ENCODE assay signal across 27 cellular contexts in genomic region chr9:29656641-29657406, GRCh38.
DNase-seq lines count a peak whose midpoint lies in the region; ATAC-seq, FAIRE-seq and TF ChIP-seq lines count a peak whose summit lies in the region.
"Had no signal": no experiment of that assay in that cellular context is flagged by ENCODE, and none has a peak within 500 bp of the region (broad histone marks: within the 10 kb centered on the region; RNA-seq: fewer than 3 reads in every experiment).

No MANE protein-coding gene starts in this region.

- no peaks in the 10 kb centered on the region for H3K4me1 ChIP-seq in right atrium auricular region
- H3K4me1 ChIP-seq in pancreas, result no peaks in the 10 kb centered on the region
- H3K4me1 ChIP-seq in esophagus muscularis mucosa, result no peaks in the 10 kb centered on the region
- H3K4me1 ChIP-seq: A549; BLaER1 treated with 17β-estradiol and CSF1 and Interleukin-3, amounts not matched to agents 10 nM and 100 nM had no signal

- H3K27me3 ChIP-seq in right atrium auricular region (no peaks in the 10 kb centered on the region), pancreas (no peaks in the 10 kb centered on the region), esophagus muscularis mucosa (no peaks in the 10 kb centered on the region)
- H3K27me3 ChIP-seq: BLaER1 treated with 17β-estradiol and CSF1 and Interleukin-3, amounts not matched to agents 10 nM and 100 nM had no signal

- no peaks in the 10 kb centered on the region for H3K27me3 Mint-ChIP-seq in activated naive CD8-positive, alpha-beta T cell treated with anti-CD3 and anti-CD28 coated beads for 36 hours
- H3K27me3 Mint-ChIP-seq: B cell; CD4-positive, alpha-beta T cell had no signal

- TF ChIP-seq POLR2A in esophagus muscularis mucosa (IDR thresholded peaks at IDR 0.05; ENCODE audit: low read depth), result no peak

- peaks cover 9% of the 10 kb centered on the region for H3K9me3 Mint-ChIP-seq in activated naive CD8-positive, alpha-beta T cell treated with anti-CD3 and anti-CD28 coated beads for 36 hours
- H3K9me3 Mint-ChIP-seq: CD8-positive, alpha-beta T cell had no signal

- H3K4me3 Mint-ChIP-seq in activated naive CD8-positive, alpha-beta T cell treated with anti-CD3 and anti-CD28 coated beads for 36 hours, result no peak overlapping the region
- H3K4me3 Mint-ChIP-seq: B cell; CD4-positive, alpha-beta T cell; CD8-positive, alpha-beta T cell had no signal

- H3K36me3 ChIP-seq in right atrium auricular region (no peaks in the 10 kb centered on the region), pancreas (no peaks in the 10 kb centered on the region), esophagus muscularis mucosa (no peaks in the 10 kb centered on the region)
- H3K36me3 ChIP-seq: BLaER1 treated with 17β-estradiol and CSF1 and Interleukin-3, amounts not matched to agents 10 nM and 100 nM had no signal

- H3K27ac ChIP-seq in right atrium auricular region (no peak overlapping the region), pancreas (no peak overlapping the region), esophagus muscularis mucosa (replicated peaks in 1 of 4) (no peak overlapping the region)
- H3K27ac ChIP-seq: 22Rv1; A549; BLaER1 treated with 17β-estradiol and CSF1 and Interleukin-3, amounts not matched to agents 10 nM and 100 nM; C4-2B had no signal

- ATAC-seq in Right ventricle myocardium inferior, result no peak
- peak; percentile 32 to 63 (median 47) for ATAC-seq in pancreas
- ATAC-seq in GM18511 (IDR thresholded peaks at IDR 0.05; ENCODE audit: unreplicated experiment), result no peak
- ATAC-seq: A549; CD8-positive, alpha-beta T cell; GM12878 had no signal

- peak; percentile 35 for DNase-seq in Right ventricle myocardium inferior (ENCODE audit: missing footprints)
- DNase-seq in right atrium auricular region (ENCODE audit: low spot score), result no peak
- peak; percentile 43 for DNase-seq in islet precursor cell
- peak in 1 of 6 donors; percentile 4 for DNase-seq in pancreas
- DNase-seq in posterior vena cava (ENCODE audit: low spot score), result peak; percentile 45
- DNase-seq in esophagus muscularis mucosa (ENCODE audit: extremely low spot score), result no peak
- no peak for DNase-seq in activated naive CD8-positive, alpha-beta T cell treated with anti-CD3 and anti-CD28 coated beads for 36 hours
- DNase-seq: AML-193; CD4-positive, alpha-beta T cell; CD8-positive, alpha-beta T cell; DMS 273 treated with DMSO at 0.1 percent for 48 hours; DMS153; DMS53; DMS79; DND-41; EL; GDM1 had no signal

- H3K4me1 Mint-ChIP-seq in activated naive CD8-positive, alpha-beta T cell treated with anti-CD3 and anti-CD28 coated beads for 36 hours, result no peaks in the 10 kb centered on the region
- H3K4me1 Mint-ChIP-seq: B cell had no signal

- intact Hi-C loops in Right ventricle myocardium inferior (cut with DNase I), result no loop called here
- intact Hi-C loops in pancreas (cut with DNase I), result no loop called here
- intact Hi-C loops in posterior vena cava (cut with DNase I), result no loop called here
- intact Hi-C loops in esophagus muscularis mucosa (cut with DNase I), result no loop called here

- no peaks in the 10 kb centered on the region for H3K36me3 Mint-ChIP-seq in activated naive CD8-positive, alpha-beta T cell treated with anti-CD3 and anti-CD28 coated beads for 36 hours
- H3K36me3 Mint-ChIP-seq: CD8-positive, alpha-beta T cell had no signal

- no peak overlapping the region for H3K27ac Mint-ChIP-seq in activated naive CD8-positive, alpha-beta T cell treated with anti-CD3 and anti-CD28 coated beads for 36 hours
- H3K27ac Mint-ChIP-seq: B cell; CD4-positive, alpha-beta T cell; CD8-positive, alpha-beta T cell had no signal

- TF ChIP-seq CTCF in right atrium auricular region (IDR thresholded peaks at IDR 0.05) (no peak), pancreas (IDR thresholded peaks at IDR 0.05) (no peak), esophagus muscularis mucosa (IDR thresholded peaks at IDR 0.05) (no peak)

- H3K4me3 ChIP-seq in right atrium auricular region (no peak overlapping the region), pancreas (no peak overlapping the region), esophagus muscularis mucosa (no peak overlapping the region)
- H3K4me3 ChIP-seq: A549; BLaER1 treated with 17β-estradiol and CSF1 and Interleukin-3, amounts not matched to agents 10 nM and 100 nM; GM12878 had no signal

- 58 to 65% methylated on average over 7 of the region's 7 CpGs for WGBS in pancreas, 2 donors
- 97% methylated on average over 7 of the region's 7 CpGs for WGBS in esophagus muscularis mucosa

- FAIRE-seq in pancreas (lab: Jason Lieb, UNC), result no peak
- FAIRE-seq: A549, GM12878, GM12892, GM18507, GM19239 had no signal

- H3K9me3 ChIP-seq in right atrium auricular region (no peaks in the 10 kb centered on the region), pancreas (no peaks in the 10 kb centered on the region), esophagus muscularis mucosa (no peaks in the 10 kb centered on the region)
- H3K9me3 ChIP-seq: A549; BLaER1 treated with 17β-estradiol and CSF1 and Interleukin-3, amounts not matched to agents 10 nM and 100 nM had no signal

- TF ChIP-seq EP300 in esophagus muscularis mucosa (IDR thresholded peaks at IDR 0.05), result no peak

Comparison
In these comparisons a context has a peak if more than half of its experiments do, and no peak if none do; other contexts are left out.
1. DNase-seq: peak in Right ventricle myocardium inferior (single experiment), islet precursor cell (single experiment) and posterior vena cava (single experiment); none in right atrium auricular region (single experiment), esophagus muscularis mucosa (single experiment) and activated naive CD8-positive, alpha-beta T cell treated with anti-CD3 and anti-CD28 coated beads for 36 hours (single experiment).
2. ATAC-seq: peak in pancreas (4 of 4); none in Right ventricle myocardium inferior (single experiment) and GM18511 (single experiment).